ENCODE assay signal across 18 cellular contexts in the genomic region with DNA sequence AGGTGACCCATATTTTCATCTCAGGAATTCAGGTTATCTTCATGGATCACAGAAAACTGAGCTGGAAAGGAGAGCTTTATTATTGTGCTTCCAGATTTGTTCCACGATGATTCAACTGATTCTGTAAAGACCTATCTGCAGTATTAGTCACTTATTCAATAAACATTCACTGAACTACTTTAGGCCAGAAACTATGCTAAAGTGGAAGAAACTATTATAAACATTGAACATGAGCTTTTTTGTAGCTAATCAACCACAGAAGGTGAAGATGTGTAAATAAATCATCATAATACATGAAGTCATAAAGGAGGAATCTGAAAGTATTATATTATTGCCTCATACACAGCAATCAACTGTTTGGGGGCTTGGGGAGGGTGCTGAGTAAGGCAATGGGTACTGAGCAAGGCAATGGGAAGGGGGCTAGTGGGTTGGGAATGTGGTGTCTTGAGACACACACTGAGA. TPM values are rescaled to one million over a fixed set of nuclear protein-coding genes. Genes with fewer than 3 reads are reported as not detected.
DNase-seq lines count a peak whose midpoint lies in the region; ATAC-seq, FAIRE-seq and TF ChIP-seq lines count a peak whose summit lies in the region.
"Had no signal": no experiment of that assay in that cellular context is flagged by ENCODE, and none has a peak within 500 bp of the region (broad histone marks: within the 10 kb centered on the region; RNA-seq: fewer than 3 reads in every experiment).

No MANE protein-coding gene starts in this region.

- H3K9me3 ChIP-seq in SK-N-SH (no peaks in the 10 kb centered on the region), fibroblast of lung (ENCODE audit: control insufficient read depth, insufficient read depth, low read depth, low read length) (no peaks in the 10 kb centered on the region), kidney (ENCODE audit: control insufficient read depth in 1 of 2, low read length in 2 of 2) (no peaks in the 10 kb centered on the region)
- H3K9me3 ChIP-seq: adrenal gland, sigmoid colon had no signal

- no peaks in the 10 kb centered on the region for H3F3A ChIP-seq in SK-N-SH (replicated peaks; ENCODE audit: insufficient read depth)

- H3K79me2 ChIP-seq in SK-N-SH (ENCODE audit: insufficient read depth) (no peaks in the 10 kb centered on the region), fibroblast of lung (ENCODE audit: control insufficient read depth, insufficient read depth, low read length) (no peaks in the 10 kb centered on the region)

- no peaks in the 10 kb centered on the region for H3K4me1 ChIP-seq in SK-N-SH (ENCODE audit: control insufficient read depth in 1 of 2, insufficient read depth in 2 of 2, low read depth in 1 of 2, low read length in 1 of 2)
- peaks cover 12% of the 10 kb centered on the region for H3K4me1 ChIP-seq in fibroblast of lung (ENCODE audit: control insufficient read depth, extremely low read depth, insufficient read depth, low read length)
- no peaks in the 10 kb centered on the region for H3K4me1 ChIP-seq in kidney (ENCODE audit: control insufficient read depth in 1 of 2, insufficient read depth in 1 of 2, low read depth in 1 of 2, low read length in 2 of 2)
- H3K4me1 ChIP-seq: adrenal gland, neural progenitor cell had no signal

- H3K9me2 ChIP-seq in SK-N-SH = no peaks in the 10 kb centered on the region

- DNase-seq in SK-N-SH (no peak), RPMI7951 (ENCODE audit: low read depth) (peak; percentile 18), fibroblast of lung (ENCODE audit: low read depth in 2 of 2) (peak; percentile 91 to 94), kidney (no peak)
- no peak for DNase-seq in activated T-helper 1 cell treated with anti-CD3 and anti-CD28 coated beads, Interleukin-12 subunit alpha, Interleukin-12 subunit beta, Interleukin-2, Interleukin-4 antibody, amounts not matched to agents 30 ng/mL and 10 ng/mL and 1 ng/mL, durations not matched to agents 14 hours and 24 hours and 36 hours (ENCODE audit: low spot score)
- DNase-seq: activated CD4-positive, alpha-beta T cell treated with anti-CD3 and anti-CD28 coated beads, Interleukin-2, amount 50 U/mL, for 4 hours; activated T-cell treated with anti-CD3 and anti-CD28 coated beads, Interleukin-2, amount 50 U/mL, for 72 hours; adrenal gland; DMS 273 treated with DMSO at 0.1 percent for 48 hours; foreskin melanocyte; NCI-H748 treated with DMSO at 0.1 percent for 48 hours; sigmoid colon had no signal

- H2AFZ ChIP-seq in SK-N-SH (ENCODE audit: low read depth) = no peak overlapping the region
- no peak overlapping the region for H2AFZ ChIP-seq in fibroblast of lung (ENCODE audit: low read length)
- H2AFZ ChIP-seq: neural progenitor cell had no signal

- H3K9me3 Mint-ChIP-seq in activated T-helper 1 cell treated with anti-CD3 and anti-CD28 coated beads, Interleukin-12 subunit alpha, Interleukin-12 subunit beta, Interleukin-2, Interleukin-4 antibody, amounts not matched to agents 30 ng/mL and 10 ng/mL and 1 ng/mL, durations not matched to agents 14 hours and 24 hours and 36 hours = no peaks in the 10 kb centered on the region
- H3K9me3 Mint-ChIP-seq: activated T-cell treated with anti-CD3 and anti-CD28 coated beads, Interleukin-2, amount 50 U/mL, for 72 hours; neural progenitor cell; stimulated activated memory B cell treated with anti-CD40 and anti-IgM and Interleukin-4, amounts not matched to agents 10 μg/mL and 1 μg/mL and 100 μg/mL, for 72 hours had no signal

- intact Hi-C loops in activated T-helper 1 cell treated with anti-CD3 and anti-CD28 coated beads, Interleukin-12 subunit alpha, Interleukin-12 subunit beta, Interleukin-2, Interleukin-4 antibody, amounts not matched to agents 30 ng/mL and 10 ng/mL and 1 ng/mL, durations not matched to agents 14 hours and 24 hours and 36 hours (cut with micrococcal nuclease) = no loop called here
- intact Hi-C loops in kidney (cut with DNase I) = no loop called here

- 40% methylated on average over 1 of the region's 1 CpG for WGBS in SK-N-SH (ENCODE audit: low lambda C conversion rate)

- H4K20me1 ChIP-seq in SK-N-SH (ENCODE audit: insufficient read depth) (no peaks in the 10 kb centered on the region), fibroblast of lung (ENCODE audit: control insufficient read depth, extremely low read depth, insufficient read depth, low read length) (no peaks in the 10 kb centered on the region)

- H3K36me3 ChIP-seq in SK-N-SH (replicated peaks in 1 of 2; ENCODE audit: control insufficient read depth in 1 of 2, insufficient read depth in 2 of 2, low read length in 1 of 2) (no peaks in the 10 kb centered on the region), fibroblast of lung (ENCODE audit: control insufficient read depth, insufficient read depth, low read length) (no peaks in the 10 kb centered on the region), kidney (ENCODE audit: control insufficient read depth in 1 of 2, insufficient read depth in 2 of 2, low read length in 2 of 2) (no peaks in the 10 kb centered on the region)
- H3K36me3 ChIP-seq: adrenal gland, neural progenitor cell, sigmoid colon had no signal

- H3K4me3 Mint-ChIP-seq in activated T-helper 1 cell treated with anti-CD3 and anti-CD28 coated beads, Interleukin-12 subunit alpha, Interleukin-12 subunit beta, Interleukin-2, Interleukin-4 antibody, amounts not matched to agents 30 ng/mL and 10 ng/mL and 1 ng/mL, durations not matched to agents 14 hours and 24 hours and 36 hours = no peak overlapping the region
- H3K4me3 Mint-ChIP-seq: activated T-cell treated with anti-CD3 and anti-CD28 coated beads, Interleukin-2, amount 50 U/mL, for 72 hours; neural progenitor cell; stimulated activated memory B cell treated with anti-CD40 and anti-IgM and Interleukin-4, amounts not matched to agents 10 μg/mL and 1 μg/mL and 100 μg/mL, for 72 hours had no signal

- H3K4me3 ChIP-seq in SK-N-SH (ENCODE audit: low read depth in 2 of 2, low read length in 1 of 2) (no peak overlapping the region), fibroblast of lung (replicated peaks in 1 of 4; ENCODE audit: control extremely low read depth in 1 of 4, insufficient read depth in 1 of 4, low read depth in 3 of 4, low read length in 4 of 4) (no peak overlapping the region), kidney (ENCODE audit: low read length in 2 of 2) (no peak overlapping the region)
- H3K4me3 ChIP-seq: adrenal gland, neural progenitor cell, sigmoid colon had no signal

- TF ChIP-seq CTCF in SK-N-SH (IDR thresholded peaks at IDR 0.05) = no peak
- TF ChIP-seq CTCF in fibroblast of lung (conservative IDR thresholded peaks at IDR 0.05 in 1 of 2, IDR thresholded peaks at IDR 0.05 in 1 of 2; ENCODE audit: low read depth in 1 of 2, low read length in 2 of 2) = no peak
- no peak for TF ChIP-seq CTCF in kidney (IDR thresholded peaks at IDR 0.05; ENCODE audit: borderline replicate concordance, extremely low read depth, insufficient read depth)

- no peak for FAIRE-seq in kidney (lab: Jason Lieb, UNC)
- FAIRE-seq: A204.1 had no signal

- no peak for TF ChIP-seq RAD21 in SK-N-SH (IDR thresholded peaks at IDR 0.05; ENCODE audit: low read length)

- H3K27me3 ChIP-seq in SK-N-SH (ENCODE audit: insufficient read depth) (no peaks in the 10 kb centered on the region), fibroblast of lung (ENCODE audit: control insufficient read depth, insufficient read depth, low read length) (no peaks in the 10 kb centered on the region)
- H3K27me3 ChIP-seq: adrenal gland, neural progenitor cell, sigmoid colon had no signal

- no peaks in the 10 kb centered on the region for H3K36me3 Mint-ChIP-seq in activated T-helper 1 cell treated with anti-CD3 and anti-CD28 coated beads, Interleukin-12 subunit alpha, Interleukin-12 subunit beta, Interleukin-2, Interleukin-4 antibody, amounts not matched to agents 30 ng/mL and 10 ng/mL and 1 ng/mL, durations not matched to agents 14 hours and 24 hours and 36 hours (ENCODE audit: low read depth)
- H3K36me3 Mint-ChIP-seq: neural progenitor cell; stimulated activated memory B cell treated with anti-CD40 and anti-IgM and Interleukin-4, amounts not matched to agents 10 μg/mL and 1 μg/mL and 100 μg/mL, for 72 hours had no signal

- H3K4me2 ChIP-seq in SK-N-SH (no peak overlapping the region), fibroblast of lung (ENCODE audit: extremely low read depth, insufficient read depth, low read length) (peak overlapping the region; percentile 66)
- H3K4me2 ChIP-seq: neural progenitor cell had no signal

- CTCF ChIA-PET in SK-N-SH (lab: Yijun Ruan, JAX) = interaction anchor here (1.1 to 2.7 kb wide), 2 partner anchors 17 to 248 kb away, joined by 4 to 10 read pairs; no protein-coding TSS in a partner anchor

- H3K27me3 Mint-ChIP-seq in activated T-helper 1 cell treated with anti-CD3 and anti-CD28 coated beads, Interleukin-12 subunit alpha, Interleukin-12 subunit beta, Interleukin-2, Interleukin-4 antibody, amounts not matched to agents 30 ng/mL and 10 ng/mL and 1 ng/mL, durations not matched to agents 14 hours and 24 hours and 36 hours (ENCODE audit: insufficient read depth) = peaks cover 8% of the 10 kb centered on the region
- H3K27me3 Mint-ChIP-seq: stimulated activated memory B cell treated with anti-CD40 and anti-IgM and Interleukin-4, amounts not matched to agents 10 μg/mL and 1 μg/mL and 100 μg/mL, for 72 hours had no signal

- H3K27ac ChIP-seq in SK-N-SH (ENCODE audit: low read depth in 2 of 2, low read length in 1 of 2) (no peak overlapping the region), fibroblast of lung (ENCODE audit: insufficient read depth, low read length) (peak overlapping the region; percentile 39), kidney (ENCODE audit: low read depth in 2 of 2, low read length in 2 of 2) (no peak overlapping the region)
- H3K27ac ChIP-seq: adrenal gland, neural progenitor cell, sigmoid colon had no signal

- POLR2A ChIA-PET in SK-N-SH (lab: Yijun Ruan, JAX) = interaction anchor here (0.6 kb wide), 1 partner anchor 744 kb away, joined by 6 read pairs; no protein-coding TSS in a partner anchor

- H3K9ac ChIP-seq in SK-N-SH (no peak overlapping the region), fibroblast of lung (ENCODE audit: insufficient read depth, low read length) (no peak overlapping the region), kidney (ENCODE audit: low read length in 2 of 2) (no peak overlapping the region)
- H3K9ac ChIP-seq: neural progenitor cell had no signal

- no peaks in the 10 kb centered on the region for H3K4me1 Mint-ChIP-seq in activated T-helper 1 cell treated with anti-CD3 and anti-CD28 coated beads, Interleukin-12 subunit alpha, Interleukin-12 subunit beta, Interleukin-2, Interleukin-4 antibody, amounts not matched to agents 30 ng/mL and 10 ng/mL and 1 ng/mL, durations not matched to agents 14 hours and 24 hours and 36 hours (ENCODE audit: low read depth)

- no peak for TF ChIP-seq EP300 in SK-N-SH (IDR thresholded peaks at IDR 0.05; ENCODE audit: borderline replicate concordance in 1 of 2, low read depth in 1 of 2, low read length in 1 of 2)

- no peak overlapping the region for H3K27ac Mint-ChIP-seq in activated T-helper 1 cell treated with anti-CD3 and anti-CD28 coated beads, Interleukin-12 subunit alpha, Interleukin-12 subunit beta, Interleukin-2, Interleukin-4 antibody, amounts not matched to agents 30 ng/mL and 10 ng/mL and 1 ng/mL, durations not matched to agents 14 hours and 24 hours and 36 hours
- H3K27ac Mint-ChIP-seq: activated T-cell treated with anti-CD3 and anti-CD28 coated beads, Interleukin-2, amount 50 U/mL, for 72 hours; neural progenitor cell; stimulated activated memory B cell treated with anti-CD40 and anti-IgM and Interleukin-4, amounts not matched to agents 10 μg/mL and 1 μg/mL and 100 μg/mL, for 72 hours had no signal

- ATAC-seq in SK-N-SH treated with all-trans-retinoic acid at 6 μM for 48 hours = no peak
- ATAC-seq in HG02588 (IDR thresholded peaks at IDR 0.05; ENCODE audit: unreplicated experiment) = no peak
- no peak for ATAC-seq in GM19023 (IDR thresholded peaks at IDR 0.05; ENCODE audit: unreplicated experiment)
- ATAC-seq: activated T-cell treated with anti-CD3 and anti-CD28 coated beads, Interleukin-2, amount 50 U/mL, for 72 hours had no signal

RNA-seq across cellular contexts. Expression of a gene that starts 30.6 kb away (rescaled TPM):
- polyA plus RNA-seq in SK-N-SH (2012; rRNA removed) = 3.9 and 4.6 TPM in 2 replicates
- 4.9 and 5.7 TPM in 2 replicates for polyA plus RNA-seq in SK-N-SH (2012; cell fraction: cytosol; rRNA removed)
- 5.7 and 6.8 TPM in 2 replicates for polyA plus RNA-seq in SK-N-SH (2012; cell fraction: nucleus; rRNA removed)
- total RNA-seq in RPMI7951 (2014; rRNA removed; shearing (Covaris generic)) = 23.4 and 29.9 TPM in 2 replicates
- total RNA-seq in fibroblast of lung = 1.3 and 3.0 TPM in 2 replicates
- polyA plus RNA-seq in fibroblast of lung = 7.2 and 14.6 TPM in 2 replicates
- 4.8 and 9.8 TPM in 2 replicates for polyA plus RNA-seq in fibroblast of lung (2012)
- 1.1 and 4.5 TPM in 2 replicates for polyA minus RNA-seq in fibroblast of lung (ENCODE audit: low replicate concordance)
- total RNA-seq in activated T-helper 1 cell treated with anti-CD3 and anti-CD28 coated beads, Interleukin-12 subunit alpha, Interleukin-12 subunit beta, Interleukin-2, Interleukin-4 antibody, amounts not matched to agents 30 ng/mL and 10 ng/mL and 1 ng/mL, durations not matched to agents 14 hours and 24 hours and 36 hours = 52.2 and 58.0 TPM in 2 replicates
- total RNA-seq in kidney = 0.69 TPM
- not detected for polyA plus RNA-seq in kidney (ENCODE audit: insufficient read depth, low read depth, low replicate concordance)

Comparison
In these comparisons a context has a peak if more than half of its experiments do, and no peak if none do; other contexts are left out.
1. DNase-seq: peak in RPMI7951 (single experiment) and fibroblast of lung (2 of 2); none in SK-N-SH (single experiment), activated T-helper 1 cell treated with anti-CD3 and anti-CD28 coated beads, Interleukin-12 subunit alpha, Interleukin-12 subunit beta, Interleukin-2, Interleukin-4 antibody, amounts not matched to agents 30 ng/mL and 10 ng/mL and 1 ng/mL, durations not matched to agents 14 hours and 24 hours and 36 hours (single experiment) and kidney (single experiment).